In genomic region chr11:6612008-6612815, GRCh38 we compare ENCODE assay signal across 8 cellular contexts. TPM values are rescaled to one million over a fixed set of nuclear protein-coding genes. Genes with fewer than 3 reads are reported as not detected.
A peak's percentile ranks its signal among the peaks of the same experiment; 100 is the strongest.
DNase-seq lines count a peak whose midpoint lies in the region; ATAC-seq, FAIRE-seq and TF ChIP-seq lines count a peak whose summit lies in the region.

Gene TAF10 (minus strand): TSS chr11:6612216. CDS start chr11:6612189, 27 bp downstream.

- peak within 1 kb of the TSS; percentile 96 for H3K27ac Mint-ChIP-seq in mesothelial cell of epicardium

- H3K27me3 Mint-ChIP-seq in mesothelial cell of epicardium (ENCODE audit: low read depth), result no peaks in the 10 kb centered on the region

- peaks cover 13% of the 10 kb centered on the region for H3K4me1 Mint-ChIP-seq in mesothelial cell of epicardium

- peak within 1 kb of the TSS; percentile 89 for H3K9ac ChIP-seq in OCI-LY1 (ENCODE audit: low read length)

- H3K79me2 ChIP-seq in OCI-LY1 (ENCODE audit: insufficient read depth, low read length), result no peaks in the 10 kb centered on the region; the same call in 1 of the 2 replicates

- no peaks in the 10 kb centered on the region for H3K9me2 ChIP-seq in OCI-LY1 (ENCODE audit: low read depth, low read length)

- H3K4me3 ChIP-seq in OCI-LY1 (ENCODE audit: low read depth, low read length, poor library complexity, severe bottlenecking), result peak within 1 kb of the TSS; percentile 91

- H4K20me1 ChIP-seq in OCI-LY1 (ENCODE audit: insufficient read depth, low read length), result no peaks in the 10 kb centered on the region

- TF ChIP-seq CTCF in D721Med (IDR thresholded peaks at IDR 0.05; ENCODE audit: insufficient read depth, missing control alignments), result no peak
- no peak for TF ChIP-seq CTCF in OCI-LY1 (IDR thresholded peaks at IDR 0.05; ENCODE audit: low read length)
- TF ChIP-seq CTCF in mesothelial cell of epicardium (IDR thresholded peaks at IDR 0.05; ENCODE audit: unreplicated experiment), result no peak

- no peaks in the 10 kb centered on the region for H3K9me3 Mint-ChIP-seq in mesothelial cell of epicardium

- no peaks in the 10 kb centered on the region for H3K9me3 ChIP-seq in OCI-LY1 (ENCODE audit: low read length)

- peaks cover 22% of the 10 kb centered on the region for H3K4me1 ChIP-seq in OCI-LY1 (ENCODE audit: insufficient read depth, low read length, severe bottlenecking)

- FAIRE-seq in D721Med (lab: Jason Lieb, UNC), result no peak

- peak within 1 kb of the TSS; percentile 83 for H3K4me3 Mint-ChIP-seq in mesothelial cell of epicardium

- in situ Hi-C loops in endometrial microvascular endothelial cells (cut with HindIII; ENCODE audit: inconsistent ontology term, low pct_unique_long_range_greater_than_20kb, low sequenced_read_pairs), result loop anchor here (25.0 kb wide), 1 partner anchor 200 kb away; the partner anchor contains the start of gene APBB1

- H3K27ac ChIP-seq in OCI-LY1 (ENCODE audit: low read depth, low read length, poor library complexity, severe bottlenecking), result peak within 1 kb of the TSS; percentile 91

- H2AFZ ChIP-seq in OCI-LY1 (ENCODE audit: low read length), result no peak within 1 kb of the TSS

- peaks cover 4% of the 10 kb centered on the region; the same call in 1 of the 2 replicates for H3F3A ChIP-seq in OCI-LY1 (ENCODE audit: insufficient read depth, low read length)

- no peaks in the 10 kb centered on the region for H3K27me3 ChIP-seq in OCI-LY1 (ENCODE audit: insufficient read depth, low read length)

- H3K36me3 Mint-ChIP-seq in mesothelial cell of epicardium, result peaks cover 22% of the 10 kb centered on the region

- H3K4me2 ChIP-seq in OCI-LY1 (ENCODE audit: low read length), result peak within 1 kb of the TSS; percentile 87

- DNase-seq in D721Med (ENCODE audit: insufficient read length, low spot score) (peak; percentile 43), HuH-7 (ENCODE audit: low spot score) (peak; percentile 91), mesothelial cell of epicardium (ENCODE audit: low spot score in 2 of 2, unreplicated experiment in 2 of 2) (peak; percentile 96 to 97)
- DNase-seq in activated CD8-positive, alpha-beta memory T cell treated with anti-CD3 and anti-CD28 coated beads, Interleukin-2, amount 50 U/mL, for 4 hours, result peak; percentile 96
- DNase-seq in stimulated activated CD8-positive, alpha-beta memory T cell treated with anti-CD3 and anti-CD28 coated beads, Interleukin-15, amount 100 ng/mL, for 4 hours (ENCODE audit: low read depth in 2 of 2), result peak; percentile 85 to 89

- peaks cover 45% of the 10 kb centered on the region for H3K36me3 ChIP-seq in OCI-LY1 (ENCODE audit: insufficient read depth, low read length)

- peak; percentile 86 for ATAC-seq in GM21515 (IDR thresholded peaks at IDR 0.05; ENCODE audit: unreplicated experiment)

RNA-seq across cellular contexts. Expression of gene TAF10, which starts in this region (rescaled TPM):
- total RNA-seq in endometrial microvascular endothelial cells (ENCODE audit: inconsistent ontology term) (41.9 TPM), mesothelial cell of epicardium (112 to 119 TPM (median 115 TPM) in 3 replicates)

Comparison
In these comparisons a context has a peak if more than half of its experiments do, and no peak if none do; other contexts are left out.
1. Peak in every context shown above with its lines: DNase-seq, ATAC-seq, H3K4me3 ChIP-seq and H3K27ac ChIP-seq.
2. DNase-seq: peak in every context shown above with its lines; median percentile 96 in mesothelial cell of epicardium; 96 in activated CD8-positive, alpha-beta memory T cell treated with anti-CD3 and anti-CD28 coated beads, Interleukin-2, amount 50 U/mL, for 4 hours; 91 in HuH-7; 87 in stimulated activated CD8-positive, alpha-beta memory T cell treated with anti-CD3 and anti-CD28 coated beads, Interleukin-15, amount 100 ng/mL, for 4 hours; 43 in D721Med.